Comparison of ENCODE assay signal across 10 cellular contexts in the genomic region with DNA sequence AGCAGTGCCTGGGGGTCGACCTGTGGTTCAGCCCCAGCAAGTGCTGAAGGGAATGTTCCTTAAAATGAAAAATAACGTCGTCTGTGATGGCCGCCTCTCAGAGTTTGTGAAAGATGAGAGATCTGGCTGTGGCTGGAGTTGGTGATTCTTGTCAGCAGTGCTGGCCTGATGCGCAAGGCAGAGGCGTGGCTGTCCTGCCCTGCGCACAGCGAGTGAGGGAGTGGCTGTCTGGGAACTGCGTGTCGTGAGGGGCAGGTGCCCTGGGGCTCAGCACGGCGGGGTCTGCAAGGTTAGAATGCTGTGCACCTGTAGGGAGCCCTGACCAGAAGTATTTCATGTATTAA. TPM values are rescaled to one million over a fixed set of nuclear protein-coding genes. Genes with fewer than 3 reads are reported as not detected.
DNase-seq lines count a peak whose midpoint lies in the region; ATAC-seq, FAIRE-seq and TF ChIP-seq lines count a peak whose summit lies in the region.
"Had no signal": no experiment of that assay in that cellular context is flagged by ENCODE, and none has a peak within 500 bp of the region (broad histone marks: within the 10 kb centered on the region; RNA-seq: fewer than 3 reads in every experiment).

No MANE protein-coding gene starts in this region.

- H3K79me2 ChIP-seq in endothelial cell of umbilical vein (ENCODE audit: control insufficient read depth, insufficient read depth, low read length), result peaks cover 32% of the 10 kb centered on the region

- H3K27ac Mint-ChIP-seq in T-helper 2 cell treated with Interferon-gamma antibody and Interleukin-4, amounts not matched to agents 5 μg/mL and 100 μg/mL, for 36 hours, result peak overlapping the region; percentile 99
- peak overlapping the region; percentile 96 for H3K27ac Mint-ChIP-seq in stimulated activated effector memory CD8-positive, alpha-beta T cell treated with anti-CD3 and anti-CD28 coated beads, Interleukin-12 subunit alpha, Interleukin-12 subunit beta, amount 100 ng/mL, for 72 hours

- no peak overlapping the region for H3K4me2 ChIP-seq in endothelial cell of umbilical vein (ENCODE audit: insufficient read depth, low read length)
- H3K4me2 ChIP-seq: A549 had no signal

- intact Hi-C loops in endothelial cell of umbilical vein (cut with micrococcal nuclease), result no loop called here

- no peak overlapping the region for H3K4me3 ChIP-seq in endothelial cell of umbilical vein (replicated peaks in 1 of 3; ENCODE audit: insufficient read depth in 1 of 3, low read depth in 1 of 3, low read length in 3 of 3)
- H3K4me3 ChIP-seq: A549, ovary had no signal

- no peak for FAIRE-seq in endothelial cell of umbilical vein (lab: Jason Lieb, UNC)
- FAIRE-seq: A549 had no signal

- H3K9me1 ChIP-seq in endothelial cell of umbilical vein (replicated peaks; ENCODE audit: control insufficient read depth, extremely low read depth, insufficient read depth, low read length), result no peaks in the 10 kb centered on the region

- peaks cover 23% of the 10 kb centered on the region for H3K36me3 Mint-ChIP-seq in T-helper 2 cell treated with Interferon-gamma antibody and Interleukin-4, amounts not matched to agents 5 μg/mL and 100 μg/mL, for 36 hours (ENCODE audit: low read depth)
- H3K36me3 Mint-ChIP-seq in stimulated activated effector memory CD8-positive, alpha-beta T cell treated with anti-CD3 and anti-CD28 coated beads, Interleukin-12 subunit alpha, Interleukin-12 subunit beta, amount 100 ng/mL, for 72 hours, result peaks cover 57% of the 10 kb centered on the region

- H3K4me1 Mint-ChIP-seq in T-helper 2 cell treated with Interferon-gamma antibody and Interleukin-4, amounts not matched to agents 5 μg/mL and 100 μg/mL, for 36 hours (ENCODE audit: low read depth), result peaks cover 47% of the 10 kb centered on the region
- peaks cover 62% of the 10 kb centered on the region for H3K4me1 Mint-ChIP-seq in stimulated activated effector memory CD8-positive, alpha-beta T cell treated with anti-CD3 and anti-CD28 coated beads, Interleukin-12 subunit alpha, Interleukin-12 subunit beta, amount 100 ng/mL, for 72 hours

- POLR2A ChIA-PET in endothelial cell of umbilical vein (lab: Charles Lee), result interaction anchor here (0.8 kb wide), 1 partner anchor 9 kb away, joined by 4 read pairs; a partner anchor contains a TSS

- H2AFZ ChIP-seq in endothelial cell of umbilical vein (ENCODE audit: low read depth, low read length), result no peak overlapping the region

- DNase-seq in NCI-H345 (lab: John Stamatoyannopoulos, UW) (peak; percentile 12), NCI-H345 treated with DMSO at 0.1 percent for 48 hours (lab: John Stamatoyannopoulos, UW; ENCODE audit: unreplicated experiment) (no peak), endothelial cell of umbilical vein (ENCODE audit: low read depth, low spot score) (no peak), C1 segment of cervical spinal cord (lab: John Stamatoyannopoulos, UW) (no peak), SHP77 (lab: John Stamatoyannopoulos, UW) (no peak)
- DNase-seq in T-helper 2 cell treated with Interferon-gamma antibody and Interleukin-4, amounts not matched to agents 5 μg/mL and 100 μg/mL, for 36 hours (ENCODE audit: low spot score), result peak; percentile 8
- DNase-seq in stimulated activated effector memory CD8-positive, alpha-beta T cell treated with anti-CD3 and anti-CD28 coated beads, Interleukin-12 subunit alpha, Interleukin-12 subunit beta, amount 100 ng/mL, for 72 hours (ENCODE audit: low spot score in 2 of 2), result no peak

- no peak overlapping the region for H3K9ac ChIP-seq in endothelial cell of umbilical vein (replicated peaks; ENCODE audit: extremely low read depth, insufficient read depth, low read length)

- no TSS peak for BruUV-seq in endothelial cell of umbilical vein (replicated peaks; lab: Mats Ljungman, UMichigan)

- peak overlapping the region; percentile 90 for H3K4me3 Mint-ChIP-seq in T-helper 2 cell treated with Interferon-gamma antibody and Interleukin-4, amounts not matched to agents 5 μg/mL and 100 μg/mL, for 36 hours
- peak overlapping the region; percentile 78 for H3K4me3 Mint-ChIP-seq in stimulated activated effector memory CD8-positive, alpha-beta T cell treated with anti-CD3 and anti-CD28 coated beads, Interleukin-12 subunit alpha, Interleukin-12 subunit beta, amount 100 ng/mL, for 72 hours

- H3K27ac ChIP-seq in endothelial cell of umbilical vein (ENCODE audit: insufficient read depth, low read depth, low read length), result peak overlapping the region; percentile 78
- H3K27ac ChIP-seq: A549, ovary had no signal

- peaks cover 38% of the 10 kb centered on the region for H3K4me1 ChIP-seq in endothelial cell of umbilical vein (ENCODE audit: control insufficient read depth, extremely low read depth, insufficient read depth, low read length)
- H3K4me1 ChIP-seq: A549 had no signal

- no peaks in the 10 kb centered on the region for H3K27me3 ChIP-seq in endothelial cell of umbilical vein (ENCODE audit: control insufficient read depth in 2 of 2, insufficient read depth in 2 of 2, low read length in 2 of 2)
- H3K27me3 ChIP-seq: ovary had no signal

- no peaks in the 10 kb centered on the region for H3K9me3 ChIP-seq in endothelial cell of umbilical vein (replicated peaks; ENCODE audit: control insufficient read depth, insufficient read depth, low read length)
- H3K9me3 ChIP-seq: A549, ovary had no signal

- no peak for ATAC-seq in stimulated activated effector memory CD8-positive, alpha-beta T cell treated with anti-CD3 and anti-CD28 coated beads, Interleukin-12 subunit alpha, Interleukin-12 subunit beta, amount 100 ng/mL, for 72 hours
- ATAC-seq in GM18519 (IDR thresholded peaks at IDR 0.05; ENCODE audit: low FRiP score, unreplicated experiment), result no peak
- ATAC-seq: A549 had no signal

- TF ChIP-seq CTCF in endothelial cell of umbilical vein (IDR thresholded peaks at IDR 0.05; ENCODE audit: extremely low read depth in 1 of 2, insufficient read depth in 1 of 2, low read depth in 1 of 2, low read length in 2 of 2), result no peak

- H3K36me3 ChIP-seq in endothelial cell of umbilical vein (ENCODE audit: control insufficient read depth in 2 of 2, extremely low read depth in 1 of 2, insufficient read depth in 2 of 2, low read length in 2 of 2), result no peaks in the 10 kb centered on the region
- H3K36me3 ChIP-seq: ovary had no signal

- H3K27me3 Mint-ChIP-seq in T-helper 2 cell treated with Interferon-gamma antibody and Interleukin-4, amounts not matched to agents 5 μg/mL and 100 μg/mL, for 36 hours (ENCODE audit: low read depth), result no peaks in the 10 kb centered on the region

- no peaks in the 10 kb centered on the region for H4K20me1 ChIP-seq in endothelial cell of umbilical vein (replicated peaks; ENCODE audit: control insufficient read depth, extremely low read depth, insufficient read depth, low read length)

- dilution Hi-C loops in endothelial cell of umbilical vein (cut with MboI; ENCODE audit: extremely low pct_ligation_motif_present, low sequenced_read_pairs), result no loop called here

- TF ChIP-seq POLR2A in endothelial cell of umbilical vein (IDR thresholded peaks at IDR 0.05; ENCODE audit: low read depth, low read length), result no peak

- no peaks in the 10 kb centered on the region for H3K9me3 Mint-ChIP-seq in T-helper 2 cell treated with Interferon-gamma antibody and Interleukin-4, amounts not matched to agents 5 μg/mL and 100 μg/mL, for 36 hours
- H3K9me3 Mint-ChIP-seq in stimulated activated effector memory CD8-positive, alpha-beta T cell treated with anti-CD3 and anti-CD28 coated beads, Interleukin-12 subunit alpha, Interleukin-12 subunit beta, amount 100 ng/mL, for 72 hours, result no peaks in the 10 kb centered on the region

- CTCF ChIA-PET in endothelial cell of umbilical vein (lab: Charles Lee), result interaction anchor here (1.4 to 2.2 kb wide), 2 partner anchors 11 to 81 kb away, joined by 4 to 12 read pairs; no protein-coding TSS in a partner anchor

TF ChIP-seq in endothelial cell of umbilical vein, 7 proteins besides CTCF, POLR2A, EP300 and RAD21:
- TF ChIP-seq FOS (IDR thresholded peaks at IDR 0.05; ENCODE audit: borderline replicate concordance, insufficient read depth, low read length), result no peak
- no peak for TF ChIP-seq MYC (IDR thresholded peaks at IDR 0.05; ENCODE audit: low read depth, low read length)
- no peak for TF ChIP-seq GATA2 (IDR thresholded peaks at IDR 0.05; ENCODE audit: insufficient read depth, insufficient read length, low read depth, low read length)
- no peak for TF ChIP-seq JUN (IDR thresholded peaks at IDR 0.05; ENCODE audit: borderline replicate concordance, insufficient read depth, insufficient read length, low read depth)
- TF ChIP-seq, protein P1, sequence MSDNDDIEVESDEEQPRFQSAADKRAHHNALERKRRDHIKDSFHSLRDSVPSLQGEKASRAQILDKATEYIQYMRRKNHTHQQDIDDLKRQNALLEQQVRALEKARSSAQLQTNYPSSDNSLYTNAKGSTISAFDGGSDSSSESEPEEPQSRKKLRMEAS (IDR thresholded peaks at IDR 0.05; ENCODE audit: insufficient read depth, insufficient read length), result no peak
- no peak for TF ChIP-seq EZH2 (IDR thresholded peaks at IDR 0.05; ENCODE audit: borderline replicate concordance, low read depth, low read length, severe bottlenecking)

RNA-seq across cellular contexts. Expression of a gene that starts 8.8 kb away (rescaled TPM):
- total RNA-seq in endothelial cell of umbilical vein, result 26.8 and 30.0 TPM in 2 replicates
- polyA plus RNA-seq in endothelial cell of umbilical vein, result 11.1 and 13.6 TPM in 2 replicates
- 10.6 and 12.8 TPM in 2 replicates for polyA plus RNA-seq in endothelial cell of umbilical vein (2011; cell fraction: cytosol; rRNA removed)
- 20.2 and 22.3 TPM in 2 replicates for polyA plus RNA-seq in endothelial cell of umbilical vein (2011; cell fraction: nucleus; rRNA removed)
- 14.0 and 17.1 TPM in 2 replicates for polyA plus RNA-seq in endothelial cell of umbilical vein (2012)
- 11.6 and 15.7 TPM in 2 replicates for polyA minus RNA-seq in endothelial cell of umbilical vein
- polyA minus RNA-seq in endothelial cell of umbilical vein (2011; cell fraction: cytosol; rRNA and poly(A)+ RNA removed), result 0.61 TPM
- 15.2 and 41.1 TPM in 2 replicates for polyA minus RNA-seq in endothelial cell of umbilical vein (2011; cell fraction: nucleus; rRNA and poly(A)+ RNA removed)

Comparison
In these comparisons a context has a peak if more than half of its experiments do, and no peak if none do; other contexts are left out.
1. DNase-seq: peak in NCI-H345 (single experiment) and T-helper 2 cell treated with Interferon-gamma antibody and Interleukin-4, amounts not matched to agents 5 μg/mL and 100 μg/mL, for 36 hours (single experiment); none in NCI-H345 treated with DMSO at 0.1 percent for 48 hours (single experiment), endothelial cell of umbilical vein (single experiment), stimulated activated effector memory CD8-positive, alpha-beta T cell treated with anti-CD3 and anti-CD28 coated beads, Interleukin-12 subunit alpha, Interleukin-12 subunit beta, amount 100 ng/mL, for 72 hours (0 of 2), C1 segment of cervical spinal cord (0 of 14) and SHP77 (0 of 2).